Comparison of ENCODE assay signal across 21 cellular contexts in the genomic region with DNA sequence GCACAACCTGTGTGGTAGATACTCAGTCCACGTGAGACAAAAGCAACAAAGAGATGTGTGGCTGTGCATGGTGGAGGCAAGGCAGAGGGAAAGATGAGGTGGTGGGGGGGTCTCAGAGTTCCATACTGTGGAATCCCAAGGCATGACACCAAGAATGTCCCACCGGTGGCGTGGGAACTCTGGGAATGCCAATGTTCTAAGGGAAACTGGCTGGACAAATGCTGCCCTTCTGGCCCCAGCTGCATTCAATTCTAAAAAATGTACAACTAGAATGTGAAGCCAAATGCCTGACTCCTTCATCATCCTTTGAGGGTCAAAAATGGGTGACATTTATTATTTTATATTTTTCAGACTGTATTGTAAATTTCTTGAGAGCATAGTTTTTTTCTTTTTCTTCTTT. TPM values are rescaled to one million over a fixed set of nuclear protein-coding genes. Genes with fewer than 3 reads are reported as not detected.
"Had no signal": no experiment of that assay in that cellular context is flagged by ENCODE, and none has a peak within 500 bp of the region (broad histone marks: within the 10 kb centered on the region; RNA-seq: fewer than 3 reads in every experiment).

No MANE protein-coding gene starts in this region.

- H3K4me1 ChIP-seq: parathyroid adenoma had no signal

- H3K4me1 Mint-ChIP-seq: activated T-helper 17 cell treated with anti-CD3 and anti-CD28 coated beads, Interleukin-2, amount 50 U/mL, for 72 hours had no signal

- H3K27me3 ChIP-seq: gastrocnemius medialis, heart right ventricle, thyroid gland, vagina had no signal

- H3K36me3 ChIP-seq: gastrocnemius medialis, thyroid gland, vagina had no signal

- H3K9me3 Mint-ChIP-seq: activated CD4-positive, alpha-beta T cell treated with anti-CD3 and anti-CD28 coated beads, Interleukin-2, amount 10 ng/mL, durations not matched to agents 7 days and 5 days; activated naive CD4-positive, alpha-beta T cell treated with anti-CD3 and anti-CD28 coated beads for 36 hours; activated T-helper 17 cell treated with anti-CD3 and anti-CD28 coated beads, Interleukin-2, amount 50 U/mL, for 72 hours; stimulated activated naive CD8-positive, alpha-beta T cell treated with anti-CD3 and anti-CD28 coated beads, Interleukin-15, amount 100 ng/mL, for 72 hours had no signal

- ATAC-seq: activated T-helper 17 cell treated with anti-CD3 and anti-CD28 coated beads, Interleukin-2, amount 50 U/mL, for 72 hours; gastrocnemius medialis; heart right ventricle; left ventricle myocardium superior; stimulated activated naive CD8-positive, alpha-beta T cell treated with anti-CD3 and anti-CD28 coated beads, Interleukin-15, amount 100 ng/mL, for 72 hours; T-helper 17 cell had no signal

- H2AFZ ChIP-seq: parathyroid adenoma had no signal

- H3K4me3 Mint-ChIP-seq: activated CD4-positive, alpha-beta T cell treated with anti-CD3 and anti-CD28 coated beads, Interleukin-2, amount 10 ng/mL, durations not matched to agents 7 days and 5 days; activated naive CD4-positive, alpha-beta T cell treated with anti-CD3 and anti-CD28 coated beads for 36 hours; activated T-helper 17 cell treated with anti-CD3 and anti-CD28 coated beads, Interleukin-2, amount 50 U/mL, for 72 hours; stimulated activated naive CD8-positive, alpha-beta T cell treated with anti-CD3 and anti-CD28 coated beads, Interleukin-15, amount 100 ng/mL, for 72 hours; T-helper 17 cell had no signal

- H3K27me3 Mint-ChIP-seq: activated CD4-positive, alpha-beta T cell treated with anti-CD3 and anti-CD28 coated beads, Interleukin-2, amount 10 ng/mL, durations not matched to agents 7 days and 5 days; activated T-helper 17 cell treated with anti-CD3 and anti-CD28 coated beads, Interleukin-2, amount 50 U/mL, for 72 hours; T-helper 17 cell had no signal

- H3K4me3 ChIP-seq: gastrocnemius medialis, heart right ventricle, thyroid gland, vagina had no signal

- H3K9me3 ChIP-seq: gastrocnemius medialis, heart right ventricle, thyroid gland, vagina had no signal

- H3K27ac Mint-ChIP-seq: activated CD4-positive, alpha-beta T cell treated with anti-CD3 and anti-CD28 coated beads, Interleukin-2, amount 10 ng/mL, durations not matched to agents 7 days and 5 days; activated naive CD4-positive, alpha-beta T cell treated with anti-CD3 and anti-CD28 coated beads for 36 hours; activated T-helper 17 cell treated with anti-CD3 and anti-CD28 coated beads, Interleukin-2, amount 50 U/mL, for 72 hours; stimulated activated naive CD8-positive, alpha-beta T cell treated with anti-CD3 and anti-CD28 coated beads, Interleukin-15, amount 100 ng/mL, for 72 hours; T-helper 17 cell had no signal

- H3K79me2 ChIP-seq: parathyroid adenoma had no signal

- DNase-seq: activated CD4-positive, alpha-beta T cell treated with anti-CD3 and anti-CD28 coated beads, Interleukin-2, amount 10 ng/mL, durations not matched to agents 7 days and 5 days; activated CD4-positive, CD25-positive, alpha-beta regulatory T cell; activated naive CD4-positive, alpha-beta T cell treated with anti-CD3 and anti-CD28 coated beads for 36 hours; activated T-cell treated with anti-CD3 and anti-CD28 coated beads for 4 hours; gastrocnemius medialis; heart right ventricle; left ventricle myocardium superior; retina; stimulated activated CD4-positive, alpha-beta T cell treated with anti-CD3 and anti-CD28 coated beads, Interleukin-4, amount 100 ng/mL, for 4 hours; stimulated activated naive CD8-positive, alpha-beta T cell treated with anti-CD3 and anti-CD28 coated beads, Interleukin-15, amount 100 ng/mL, for 72 hours; T-helper 17 cell; thyroid gland had no signal

- FAIRE-seq: TTC549 had no signal

- H3K9ac ChIP-seq: parathyroid adenoma had no signal

- H3K27ac ChIP-seq: heart right ventricle, parathyroid adenoma, thyroid gland, vagina had no signal

RNA-seq across cellular contexts. Expression of a gene that starts 58.2 kb away (rescaled TPM):
- total RNA-seq: activated CD4-positive, alpha-beta T cell treated with anti-CD3 and anti-CD28 coated beads, Interleukin-2, amount 10 ng/mL, durations not matched to agents 7 days and 5 days; activated CD8-positive, alpha-beta memory T cell treated with anti-CD3 and anti-CD28 coated beads for 36 hours; activated naive CD4-positive, alpha-beta T cell treated with anti-CD3 and anti-CD28 coated beads for 36 hours; activated T-helper 17 cell treated with anti-CD3 and anti-CD28 coated beads, Interleukin-2, amount 50 U/mL, for 72 hours; heart right ventricle; left ventricle myocardium superior; mesenteric fat pad; skeletal muscle tissue; T-helper 17 cell; vagina had no signal
- polyA plus RNA-seq: adipose tissue, heart right ventricle, neural cell had no signal
